ENCODE assay signal across 20 cellular contexts in genomic region chr9:107087256-107087655, GRCh38.
"Had no signal": no experiment of that assay in that cellular context is flagged by ENCODE, and none has a peak within 500 bp of the region (broad histone marks: within the 10 kb centered on the region; RNA-seq: fewer than 3 reads in every experiment).

No MANE protein-coding gene starts in this region.

- H3K27me3 ChIP-seq: breast epithelium, esophagus squamous epithelium, gastroesophageal sphincter, heart right ventricle, neutrophil, thyroid gland, uterus had no signal

- H3K36me3 ChIP-seq: breast epithelium, esophagus squamous epithelium, gastroesophageal sphincter, heart right ventricle, neutrophil, thyroid gland, uterus had no signal

- ATAC-seq: activated CD4-positive, CD25-positive, alpha-beta regulatory T cell treated with anti-CD3 and anti-CD28 coated beads, Interleukin-2, amount 50 U/mL, for 24 hours; gastroesophageal sphincter; left cardiac atrium; stimulated activated naive B cell treated with anti-CD40 and anti-IgM and Interleukin-4, amounts not matched to agents 10 μg/mL and 1 μg/mL and 100 μg/mL, for 72 hours had no signal

- H3K27ac ChIP-seq: breast epithelium, esophagus squamous epithelium, gastroesophageal sphincter, heart right ventricle, neutrophil, thyroid gland, uterus had no signal

- H3K4me1 ChIP-seq: breast epithelium, esophagus squamous epithelium, gastroesophageal sphincter, heart right ventricle, thyroid gland, uterus had no signal

- H3K9me3 ChIP-seq: breast epithelium, esophagus squamous epithelium, neutrophil, thyroid gland, uterus had no signal

- H3K4me3 ChIP-seq: breast epithelium, esophagus squamous epithelium, gastroesophageal sphincter, heart right ventricle, lung, thyroid gland, uterus had no signal

- DNase-seq: activated CD4-positive, alpha-beta T cell treated with anti-CD3 and anti-CD28 coated beads, Interleukin-2, amount 50 U/mL, for 1 hour; activated CD8-positive, alpha-beta memory T cell treated with anti-CD3 and anti-CD28 coated beads for 24 hours; activated naive CD8-positive, alpha-beta T cell treated with anti-CD3 and anti-CD28 coated beads, Interleukin-2, amount 10 ng/mL, durations not matched to agents 7 days and 5 days; aorta; esophagus squamous epithelium; heart right ventricle; left cardiac atrium; midbrain; naive B cell; retina; stimulated activated CD4-positive, alpha-beta T cell treated with anti-CD3 and anti-CD28 coated beads, Interleukin-15, amount 100 ng/mL, for 24 hours; stimulated activated CD4-positive, alpha-beta T cell treated with anti-CD3 and anti-CD28 coated beads, Interleukin-4, amount 100 ng/mL, for 1 hour; stimulated activated naive B cell treated with anti-CD40 and anti-IgM and Interleukin-4, amounts not matched to agents 10 μg/mL and 1 μg/mL and 100 μg/mL, for 72 hours; thyroid gland; uterus had no signal
